In the genomic region with DNA sequence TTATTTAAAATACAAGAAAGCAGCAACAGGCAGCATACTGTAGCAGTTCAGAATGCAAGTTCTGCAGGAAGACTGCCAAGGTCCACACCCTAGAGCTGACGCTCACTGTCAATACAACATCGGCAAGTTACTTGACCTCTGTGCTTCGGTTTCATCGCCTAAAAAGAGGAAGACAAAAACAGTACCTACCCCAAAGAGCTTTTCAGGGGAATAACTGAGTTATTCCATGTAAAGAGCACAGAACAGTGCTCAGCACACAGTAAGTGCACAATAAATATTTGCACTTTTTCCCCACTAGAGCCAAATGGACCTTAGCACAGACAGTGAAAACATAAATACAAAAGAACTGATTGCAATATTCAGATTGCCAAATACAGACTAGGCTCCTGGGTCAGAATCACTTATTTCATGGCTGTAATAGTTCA, we compare ENCODE assay signal across 1 cellular context.
TF ChIP-seq lines count a peak whose summit lies in the region.

No MANE protein-coding gene starts in this region.

TF ChIP-seq in HepG2, 621 proteins besides CTCF, POLR2A, EP300 and RAD21 (continued from another document and continues in another):
- TF ChIP-seq HDAC1 (CRISPR knock-in tag; IDR thresholded peaks at IDR 0.05) (peak; percentile 68), ZSCAN31 (CRISPR knock-in tag; IDR thresholded peaks at IDR 0.05; ENCODE audit: low read depth) (no peak), PBX2 (CRISPR knock-in tag; IDR thresholded peaks at IDR 0.05) (no peak), GTF2F1 (IDR thresholded peaks at IDR 0.05; ENCODE audit: low read length) (no peak), ZNF382 (CRISPR knock-in tag; IDR thresholded peaks at IDR 0.05; ENCODE audit: borderline replicate concordance) (no peak), IKZF4 (CRISPR knock-in tag; IDR thresholded peaks at IDR 0.05; ENCODE audit: borderline replicate concordance, low read depth, not compliant biosample characterization) (no peak), MNT (IDR thresholded peaks at IDR 0.05) (no peak), MIXL1 (CRISPR knock-in tag; IDR thresholded peaks at IDR 0.05) (0 out of 2 replicates have a peak, but pooled peaks have one; percentile 26), ZFYVE20 (CRISPR knock-in tag; IDR thresholded peaks at IDR 0.05; ENCODE audit: borderline replicate concordance, low read depth) (no peak), NR2C2 (CRISPR knock-in tag; IDR thresholded peaks at IDR 0.05; ENCODE audit: borderline replicate concordance) (peak; percentile 25; the same call in 1 of the 2 replicates), ZSCAN30 (CRISPR knock-in tag; IDR thresholded peaks at IDR 0.05) (no peak), HDAC2 (CRISPR knock-in tag; IDR thresholded peaks at IDR 0.05) (peak; percentile 73), SKIL (CRISPR knock-in tag; IDR thresholded peaks at IDR 0.05; ENCODE audit: borderline replicate concordance) (peak; percentile 44; the same call in 1 of the 2 replicates), SRY (CRISPR knock-in tag; IDR thresholded peaks at IDR 0.05) (no peak), SRF (IDR thresholded peaks at IDR 0.05; ENCODE audit: low read depth, low read length) (no peak), ZNF761 (CRISPR knock-in tag; conservative IDR thresholded peaks at IDR 0.05) (no peak), RXRB (CRISPR knock-in tag; IDR thresholded peaks at IDR 0.05; ENCODE audit: borderline replicate concordance) (no peak; the same call in 1 of the 2 replicates), ZNF331 (CRISPR knock-in tag; IDR thresholded peaks at IDR 0.05) (0 out of 2 replicates have a peak, but pooled peaks have one; percentile 18), TARDBP (CRISPR knock-in tag; IDR thresholded peaks at IDR 0.05) (0 out of 2 replicates have a peak, but pooled peaks have one; percentile 35), TGIF2 (CRISPR knock-in tag; IDR thresholded peaks at IDR 0.05) (no peak), POLR2AphosphoS2 (IDR thresholded peaks at IDR 0.05; ENCODE audit: low read depth, low read length) (no peak), SNAI1 (CRISPR knock-in tag; IDR thresholded peaks at IDR 0.05; ENCODE audit: borderline replicate concordance) (no peak), FOXA3 (CRISPR knock-in tag; IDR thresholded peaks at IDR 0.05) (peak; percentile 65; the same call in 1 of the 2 replicates), CEBPG (CRISPR knock-in tag; IDR thresholded peaks at IDR 0.05) (peak; percentile 74), EHMT2 (IDR thresholded peaks at IDR 0.05; ENCODE audit: borderline replicate concordance, low read depth, low read length) (no peak), KLF15 (CRISPR knock-in tag; IDR thresholded peaks at IDR 0.05; ENCODE audit: borderline replicate concordance) (no peak; the same call in 1 of the 2 replicates), ARNT (IDR thresholded peaks at IDR 0.05) (no peak), MYNN (CRISPR knock-in tag; IDR thresholded peaks at IDR 0.05; ENCODE audit: low read depth) (no peak), BATF2 (CRISPR knock-in tag; IDR thresholded peaks at IDR 0.05) (no peak), HMGA1 (CRISPR knock-in tag; conservative IDR thresholded peaks at IDR 0.05) (no peak), CSRNP2 (CRISPR knock-in tag; conservative IDR thresholded peaks at IDR 0.05; ENCODE audit: low read depth) (no peak), HMG20A (CRISPR knock-in tag; IDR thresholded peaks at IDR 0.05; ENCODE audit: borderline replicate concordance) (no peak; the same call in 1 of the 2 replicates), FOXP1 (IDR thresholded peaks at IDR 0.05) (no peak), FOXP1 (CRISPR knock-in tag; IDR thresholded peaks at IDR 0.05) (peak; percentile 58; the same call in 1 of the 2 replicates), ZNF841 (CRISPR knock-in tag; IDR thresholded peaks at IDR 0.05; ENCODE audit: borderline replicate concordance) (no peak), BORCS8-MEF2B (CRISPR knock-in tag; IDR thresholded peaks at IDR 0.05) (no peak), TFDP2 (CRISPR knock-in tag; IDR thresholded peaks at IDR 0.05) (no peak), CAMTA2 (CRISPR knock-in tag; IDR thresholded peaks at IDR 0.05; ENCODE audit: borderline replicate concordance) (no peak), IKZF1 (IDR thresholded peaks at IDR 0.05) (no peak), HHEX (CRISPR knock-in tag; IDR thresholded peaks at IDR 0.05) (no peak), LCORL (IDR thresholded peaks at IDR 0.05) (no peak), LCORL (CRISPR knock-in tag; IDR thresholded peaks at IDR 0.05) (peak; percentile 81), KDM6A (CRISPR knock-in tag; IDR thresholded peaks at IDR 0.05; ENCODE audit: low read depth) (no peak), GZF1 (CRISPR knock-in tag; IDR thresholded peaks at IDR 0.05) (no peak)
- TF ChIP-seq, protein P1, sequence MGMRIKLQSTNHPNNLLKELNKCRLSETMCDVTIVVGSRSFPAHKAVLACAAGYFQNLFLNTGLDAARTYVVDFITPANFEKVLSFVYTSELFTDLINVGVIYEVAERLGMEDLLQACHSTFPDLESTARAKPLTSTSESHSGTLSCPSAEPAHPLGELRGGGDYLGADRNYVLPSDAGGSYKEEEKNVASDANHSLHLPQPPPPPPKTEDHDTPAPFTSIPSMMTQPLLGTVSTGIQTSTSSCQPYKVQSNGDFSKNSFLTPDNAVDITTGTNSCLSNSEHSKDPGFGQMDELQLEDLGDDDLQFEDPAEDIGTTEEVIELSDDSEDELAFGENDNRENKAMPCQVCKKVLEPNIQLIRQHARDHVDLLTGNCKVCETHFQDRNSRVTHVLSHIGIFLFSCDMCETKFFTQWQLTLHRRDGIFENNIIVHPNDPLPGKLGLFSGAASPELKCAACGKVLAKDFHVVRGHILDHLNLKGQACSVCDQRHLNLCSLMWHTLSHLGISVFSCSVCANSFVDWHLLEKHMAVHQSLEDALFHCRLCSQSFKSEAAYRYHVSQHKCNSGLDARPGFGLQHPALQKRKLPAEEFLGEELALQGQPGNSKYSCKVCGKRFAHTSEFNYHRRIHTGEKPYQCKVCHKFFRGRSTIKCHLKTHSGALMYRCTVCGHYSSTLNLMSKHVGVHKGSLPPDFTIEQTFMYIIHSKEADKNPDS (CRISPR knock-in tag; IDR thresholded peaks at IDR 0.05) = no peak
- TF ChIP-seq, protein P2, sequence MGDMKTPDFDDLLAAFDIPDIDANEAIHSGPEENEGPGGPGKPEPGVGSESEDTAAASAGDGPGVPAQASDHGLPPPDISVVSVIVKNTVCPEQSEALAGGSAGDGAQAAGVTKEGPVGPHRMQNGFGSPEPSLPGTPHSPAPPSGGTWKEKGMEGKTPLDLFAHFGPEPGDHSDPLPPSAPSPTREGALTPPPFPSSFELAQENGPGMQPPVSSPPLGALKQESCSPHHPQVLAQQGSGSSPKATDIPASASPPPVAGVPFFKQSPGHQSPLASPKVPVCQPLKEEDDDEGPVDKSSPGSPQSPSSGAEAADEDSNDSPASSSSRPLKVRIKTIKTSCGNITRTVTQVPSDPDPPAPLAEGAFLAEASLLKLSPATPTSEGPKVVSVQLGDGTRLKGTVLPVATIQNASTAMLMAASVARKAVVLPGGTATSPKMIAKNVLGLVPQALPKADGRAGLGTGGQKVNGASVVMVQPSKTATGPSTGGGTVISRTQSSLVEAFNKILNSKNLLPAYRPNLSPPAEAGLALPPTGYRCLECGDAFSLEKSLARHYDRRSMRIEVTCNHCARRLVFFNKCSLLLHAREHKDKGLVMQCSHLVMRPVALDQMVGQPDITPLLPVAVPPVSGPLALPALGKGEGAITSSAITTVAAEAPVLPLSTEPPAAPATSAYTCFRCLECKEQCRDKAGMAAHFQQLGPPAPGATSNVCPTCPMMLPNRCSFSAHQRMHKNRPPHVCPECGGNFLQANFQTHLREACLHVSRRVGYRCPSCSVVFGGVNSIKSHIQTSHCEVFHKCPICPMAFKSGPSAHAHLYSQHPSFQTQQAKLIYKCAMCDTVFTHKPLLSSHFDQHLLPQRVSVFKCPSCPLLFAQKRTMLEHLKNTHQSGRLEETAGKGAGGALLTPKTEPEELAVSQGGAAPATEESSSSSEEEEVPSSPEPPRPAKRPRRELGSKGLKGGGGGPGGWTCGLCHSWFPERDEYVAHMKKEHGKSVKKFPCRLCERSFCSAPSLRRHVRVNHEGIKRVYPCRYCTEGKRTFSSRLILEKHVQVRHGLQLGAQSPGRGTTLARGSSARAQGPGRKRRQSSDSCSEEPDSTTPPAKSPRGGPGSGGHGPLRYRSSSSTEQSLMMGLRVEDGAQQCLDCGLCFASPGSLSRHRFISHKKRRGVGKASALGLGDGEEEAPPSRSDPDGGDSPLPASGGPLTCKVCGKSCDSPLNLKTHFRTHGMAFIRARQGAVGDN (CRISPR knock-in tag; IDR thresholded peaks at IDR 0.05) = no peak
